In genomic region chr16:30417447-30418349, GRCh38 we compare ENCODE assay signal across 8 cellular contexts. TPM values are rescaled to one million over a fixed set of nuclear protein-coding genes. Genes with fewer than 3 reads are reported as not detected.
A peak's percentile ranks its signal among the peaks of the same experiment; 100 is the strongest.
DNase-seq lines count a peak whose midpoint lies in the region; ATAC-seq lines count a peak whose summit lies in the region.

No MANE protein-coding gene starts in this region.

- H2AK5ac ChIP-seq in mesenchymal stem cell (ENCODE audit: low read length, severe bottlenecking) = no peak overlapping the region

- H4K8ac ChIP-seq in mesenchymal stem cell (ENCODE audit: low read length) = peak overlapping the region; percentile 84

- H3K23ac ChIP-seq in mesenchymal stem cell (ENCODE audit: low read length in 2 of 2) = peak overlapping the region; percentile 21 to 23

- H3K27me3 ChIP-seq in effector memory CD4-positive, alpha-beta T cell (replicated peaks; ENCODE audit: control insufficient read depth, insufficient read depth, low read length, poor library complexity, severe bottlenecking) = no peaks in the 10 kb centered on the region
- H3K27me3 ChIP-seq in mesenchymal stem cell (ENCODE audit: control insufficient read depth in 1 of 2, insufficient read depth in 1 of 2, low read length in 2 of 2) = no peaks in the 10 kb centered on the region

- peaks cover 6% of the 10 kb centered on the region for H3K36me3 ChIP-seq in effector memory CD4-positive, alpha-beta T cell (ENCODE audit: control insufficient read depth, insufficient read depth, low read length)
- H3K36me3 ChIP-seq in mesenchymal stem cell (ENCODE audit: control insufficient read depth in 1 of 2, insufficient read depth in 2 of 2, low read depth in 1 of 2, low read length in 2 of 2) = peaks cover 25 to 39% of the 10 kb centered on the region in 2 experiments

- H2BK15ac ChIP-seq in mesenchymal stem cell (ENCODE audit: low read depth, poor library complexity, severe bottlenecking) = peak overlapping the region; percentile 63

- WGBS in mesenchymal stem cell = 5% methylated on average over 114 of the region's 142 CpGs

- peak; percentile 97 for DNase-seq in ACHN
- peak; percentile 97 for DNase-seq in NCI-H510A (lab: John Stamatoyannopoulos, UW)
- peak; percentile 92 for DNase-seq in activated CD8-positive, alpha-beta memory T cell treated with anti-CD3 and anti-CD28 coated beads for 24 hours
- DNase-seq in effector memory CD4-positive, alpha-beta T cell = peak; percentile 75 to 82 (median 79)
- DNase-seq in mesenchymal stem cell = peak; percentile 88
- DNase-seq in stimulated activated CD8-positive, alpha-beta memory T cell treated with anti-CD3 and anti-CD28 coated beads, Interleukin-12 subunit alpha, Interleukin-12 subunit beta, amount 100 ng/mL, for 24 hours (ENCODE audit: extremely low read depth) = peak; percentile 68

- H3K4me3 ChIP-seq in effector memory CD4-positive, alpha-beta T cell (ENCODE audit: insufficient read depth, low read depth, low read length, poor library complexity, severe bottlenecking) = peak overlapping the region; percentile 78
- H3K4me3 ChIP-seq in mesenchymal stem cell (ENCODE audit: insufficient read depth in 1 of 2, low read depth in 1 of 2, low read length in 2 of 2) = peak overlapping the region; percentile 60 to 74

- H3K4me1 ChIP-seq in effector memory CD4-positive, alpha-beta T cell (ENCODE audit: control insufficient read depth, insufficient read depth, low read length, poor library complexity, severe bottlenecking) = peaks cover 10% of the 10 kb centered on the region
- H3K4me1 ChIP-seq in mesenchymal stem cell (ENCODE audit: control insufficient read depth, insufficient read depth, low read depth, low read length) = peaks cover 15% of the 10 kb centered on the region

- peak overlapping the region; percentile 71 to 83 for H3K18ac ChIP-seq in mesenchymal stem cell (ENCODE audit: low read depth in 1 of 2, low read length in 2 of 2)

- peaks cover 16% of the 10 kb centered on the region for H3K79me1 ChIP-seq in mesenchymal stem cell (replicated peaks; ENCODE audit: low read length, poor library complexity, severe bottlenecking)

- no peak overlapping the region for H2BK120ac ChIP-seq in mesenchymal stem cell (ENCODE audit: low read depth, low read length)

- H3K4ac ChIP-seq in mesenchymal stem cell (ENCODE audit: low read depth in 1 of 2, low read length in 2 of 2) = peak overlapping the region in 1 of 2 experiments; percentile 53

- H3K4me2 ChIP-seq in mesenchymal stem cell (ENCODE audit: low read length, poor library complexity, severe bottlenecking) = peak overlapping the region; percentile 74

- no peak overlapping the region for H2BK5ac ChIP-seq in mesenchymal stem cell (ENCODE audit: low read depth, low read length, poor library complexity, severe bottlenecking)

- H3K27ac ChIP-seq in effector memory CD4-positive, alpha-beta T cell (ENCODE audit: insufficient read depth, low read length, poor library complexity, severe bottlenecking) = peak overlapping the region; percentile 68
- H3K27ac ChIP-seq in mesenchymal stem cell (ENCODE audit: low read length, poor library complexity, severe bottlenecking) = no peak overlapping the region

- H2AFZ ChIP-seq in mesenchymal stem cell (ENCODE audit: low read depth, low read length) = peak overlapping the region; percentile 46

- peak overlapping the region; percentile 72 for H4K91ac ChIP-seq in mesenchymal stem cell (ENCODE audit: low read length)

- peak overlapping the region; percentile 70 for H3K9ac ChIP-seq in mesenchymal stem cell (ENCODE audit: low read length)

- H2BK12ac ChIP-seq in mesenchymal stem cell (ENCODE audit: low read length in 2 of 2) = peak overlapping the region in 1 of 2 experiments; percentile 48

- in situ Hi-C loops in ACHN (cut with HindIII; ENCODE audit: low pct_ligation_motif_present, low pct_unique_long_range_greater_than_20kb, low sequenced_read_pairs) = no loop called here

- H3K14ac ChIP-seq in mesenchymal stem cell (ENCODE audit: low read length in 2 of 2) = peak overlapping the region in 1 of 2 experiments; percentile 82

- no peaks in the 10 kb centered on the region for H3K9me3 ChIP-seq in effector memory CD4-positive, alpha-beta T cell (ENCODE audit: control insufficient read depth, low read length)
- no peaks in the 10 kb centered on the region for H3K9me3 ChIP-seq in mesenchymal stem cell (ENCODE audit: control insufficient read depth, low read length)

- ATAC-seq in GM18861 (IDR thresholded peaks at IDR 0.05; ENCODE audit: unreplicated experiment) (peak; percentile 63), HG03103 (IDR thresholded peaks at IDR 0.05; ENCODE audit: low read depth, unreplicated experiment) (peak; percentile 78)

RNA-seq across cellular contexts. Expression of gene ZNF771, which starts 10.3 kb away (rescaled TPM):
- polyA plus RNA-seq in mesenchymal stem cell (2013, experiment 1 of 2) = 5.2 TPM
- polyA plus RNA-seq in mesenchymal stem cell (2013, experiment 2 of 2) = 4.6 TPM

RNA-seq across cellular contexts. Expression of gene DCTPP1, which starts 12.1 kb away (rescaled TPM):
- 15.9 TPM for polyA plus RNA-seq in mesenchymal stem cell (2013, experiment 1 of 2)
- 16.5 TPM for polyA plus RNA-seq in mesenchymal stem cell (2013, experiment 2 of 2)

RNA-seq across cellular contexts. Expression of gene ZNF48, which starts 22.5 kb away (rescaled TPM):
- 6.3 TPM for polyA plus RNA-seq in mesenchymal stem cell (2013, experiment 1 of 2)
- polyA plus RNA-seq in mesenchymal stem cell (2013, experiment 2 of 2) = 5.5 TPM

RNA-seq across cellular contexts. Expression of gene SEPHS2, which starts 28.0 kb away (rescaled TPM):
- polyA plus RNA-seq in mesenchymal stem cell (2013, experiment 1 of 2) = 35.7 TPM
- polyA plus RNA-seq in mesenchymal stem cell (2013, experiment 2 of 2) = 36.5 TPM

RNA-seq across cellular contexts. Expression of gene SEPTIN1, which starts 35.3 kb away (rescaled TPM):
- 1.3 TPM for polyA plus RNA-seq in mesenchymal stem cell (2013, experiment 1 of 2)
- polyA plus RNA-seq in mesenchymal stem cell (2013, experiment 2 of 2) = 1.3 TPM
